In the genomic region with DNA sequence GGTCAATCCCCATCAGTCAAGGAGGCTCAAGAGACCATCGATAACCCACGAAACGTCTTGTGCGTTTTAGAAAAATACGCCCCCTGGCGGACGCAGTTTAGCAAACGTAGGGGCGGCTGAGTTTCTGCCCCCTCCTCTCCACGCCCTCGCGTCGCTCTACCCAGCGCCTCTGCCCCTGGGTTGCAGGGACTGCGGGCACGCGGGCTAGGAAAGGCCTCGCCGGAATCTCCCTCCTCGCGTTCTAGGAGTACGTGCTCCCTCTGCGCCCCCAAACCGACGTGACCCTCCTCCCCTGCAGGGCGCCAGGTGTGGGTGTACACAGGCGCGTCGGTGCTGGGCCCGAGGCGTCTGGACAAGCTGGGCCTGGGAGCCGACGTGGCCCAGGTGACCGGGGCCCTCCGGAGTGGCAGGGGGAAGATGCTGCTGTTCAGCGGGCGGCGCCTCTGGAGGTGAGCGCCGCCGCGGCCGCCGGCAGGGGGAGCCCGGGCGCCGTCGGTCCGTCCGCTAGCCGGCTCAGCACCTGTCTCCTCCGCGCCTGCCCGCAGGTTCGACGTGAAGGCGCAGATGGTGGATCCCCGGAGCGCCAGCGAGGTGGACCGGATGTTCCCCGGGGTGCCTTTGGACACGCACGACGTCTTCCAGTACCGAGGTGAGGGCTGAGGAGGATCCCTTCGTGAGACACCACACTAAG, we compare ENCODE assay signal across 8 cellular contexts. TPM values are rescaled to one million over a fixed set of nuclear protein-coding genes. Genes with fewer than 3 reads are reported as not detected.
DNase-seq lines count a peak whose midpoint lies in the region; ATAC-seq, FAIRE-seq and TF ChIP-seq lines count a peak whose summit lies in the region.

No MANE protein-coding gene starts in this region.

- H3K4me3 Mint-ChIP-seq in WTC11: peak overlapping the region; percentile 65

- H3K4me2 ChIP-seq in HepG2 (ENCODE audit: low read depth, low read length): peak overlapping the region; percentile 80

- H2AFZ ChIP-seq in HepG2 (ENCODE audit: low read length): no peak overlapping the region

- peak; percentile 98 for TF ChIP-seq RAD21 in HepG2 (CRISPR knock-in tag; IDR thresholded peaks at IDR 0.05)

- TF ChIP-seq CTCF in WTC11 (IDR thresholded peaks at IDR 0.05) (peak; percentile 83), cardiac fibroblast (IDR thresholded peaks at IDR 0.05; ENCODE audit: low read depth, low read length) (peak; percentile 66), HepG2 (CRISPR knock-in tag; IDR thresholded peaks at IDR 0.05) (peak; percentile 82)

- peaks cover 39% of the 10 kb centered on the region for H3K4me1 Mint-ChIP-seq in WTC11

- intact Hi-C loops in HepG2 (cut with micrococcal nuclease; ENCODE audit: unreplicated experiment): loop anchor here (2.0 to 5.0 kb wide), 2 partner anchors 42 to 73 kb away; a partner anchor contains a TSS

- H3K36me3 ChIP-seq in HepG2 (replicated peaks in 1 of 2; ENCODE audit: control insufficient read depth in 1 of 2, insufficient read depth in 2 of 2, low read length in 2 of 2): no peaks in the 10 kb centered on the region

- peaks cover 31% of the 10 kb centered on the region for H3K27me3 Mint-ChIP-seq in WTC11 (ENCODE audit: low read depth)

- H3K9me3 Mint-ChIP-seq in WTC11: peaks cover 3% of the 10 kb centered on the region; the same call in 1 of the 2 replicates

- POLR2A ChIA-PET in WTC11 (lab: Charles Lee) (interaction anchor here (0.5 to 1.8 kb wide), 3 partner anchors 45 to 265 kb away, joined by 3 to 4 read pairs (median 3); no protein-coding TSS in a partner anchor), HepG2 (lab: Yijun Ruan, JAX) (interaction anchor here (1.7 kb wide), 1 partner anchor 75 kb away, joined by 6 read pairs; no protein-coding TSS in a partner anchor)

- FAIRE-seq in HepG2 (lab: Jason Lieb, UNC): no peak

- in situ Hi-C loops in HepG2 (cut with HindIII; ENCODE audit: extremely low pct_ligation_motif_present, low pct_unique_long_range_greater_than_20kb): no loop called here

- peaks cover 57% of the 10 kb centered on the region for H3K4me1 ChIP-seq in HepG2 (ENCODE audit: insufficient read depth, low read length)

- DNase-seq in ELR (ENCODE audit: low read depth): peak; percentile 69
- DNase-seq in NCI-H2171 treated with DMSO at 0.1 percent for 48 hours (lab: John Stamatoyannopoulos, UW): peak; percentile 86
- DNase-seq in WTC11 (ENCODE audit: low spot score): peak; percentile 91
- DNase-seq in cardiac fibroblast (ENCODE audit: low read depth in 2 of 2): peak; percentile 41 to 56
- DNase-seq in HepG2 (ENCODE audit: low spot score): peak; percentile 47
- peak; percentile 57 to 64 for DNase-seq in stimulated activated CD8-positive, alpha-beta memory T cell treated with anti-CD3 and anti-CD28 coated beads, Interleukin-15, amount 100 ng/mL, for 48 hours (ENCODE audit: low read depth in 2 of 2)
- DNase-seq in NCI-H1048 (lab: John Stamatoyannopoulos, UW): no peak

- H3K27ac Mint-ChIP-seq in WTC11: no peak overlapping the region; the same call in 1 of the 2 replicates

- WGBS in HepG2 (ENCODE audit: low lambda C conversion rate): 12% methylated on average over 38 of the region's 67 CpGs

- H3K4me3 ChIP-seq in cardiac fibroblast (replicated peaks in 1 of 2; ENCODE audit: low read depth in 2 of 2, low read length in 2 of 2) (no peak overlapping the region), HepG2 (replicated peaks in 1 of 3; ENCODE audit: insufficient read depth in 1 of 3, low read depth in 2 of 3, low read length in 3 of 3) (peak overlapping the region in 2 of 3 experiments; percentile 6 to 64; a peak in 4 of 6 replicates)

- H3K9ac ChIP-seq in HepG2 (ENCODE audit: insufficient read depth, low read depth, low read length): no peak overlapping the region

- ATAC-seq in HG02973 (IDR thresholded peaks at IDR 0.05; ENCODE audit: unreplicated experiment): peak; percentile 57
- peak; percentile 60 for ATAC-seq in WTC11
- peak; percentile 88 for ATAC-seq in HepG2

- no peaks in the 10 kb centered on the region for H3K9me3 ChIP-seq in HepG2 (ENCODE audit: low read length)

- no peaks in the 10 kb centered on the region for H3K36me3 Mint-ChIP-seq in WTC11

- CTCF ChIA-PET in WTC11 (lab: Charles Lee): interaction anchor here (0.5 to 6.2 kb wide), 39 partner anchors 9 to 1886 kb away, joined by 3 to 235 read pairs (median 4); a partner anchor contains a TSS
- CTCF ChIA-PET in HepG2 (lab: Yijun Ruan, JAX; ENCODE audit: low intra/inter-chr PET ratio, low total read pairs): interaction anchor here (0.6 to 2.8 kb wide), 11 partner anchors 9 to 335 kb away, joined by 3 to 27 read pairs (median 6); a partner anchor contains a TSS

- no TSS peak for BruUV-seq in HepG2 (replicated peaks; lab: Mats Ljungman, UMichigan)

- H3K27me3 ChIP-seq in HepG2 (ENCODE audit: control insufficient read depth in 1 of 2, insufficient read depth in 2 of 2, low read length in 2 of 2): peaks cover 28 to 50% of the 10 kb centered on the region in 2 experiments; a peak in 4 of 5 replicates

- TF ChIP-seq EP300 in HepG2 (IDR thresholded peaks at IDR 0.05; ENCODE audit: low read depth in 2 of 2, low read length in 2 of 2) (no peak), HepG2 (CRISPR knock-in tag; IDR thresholded peaks at IDR 0.05; ENCODE audit: borderline replicate concordance) (0 out of 2 replicates have a peak, but pooled peaks have one; percentile 28)

- H4K20me1 ChIP-seq in HepG2 (ENCODE audit: insufficient read depth, low read length): peaks cover 7% of the 10 kb centered on the region; the same call in 1 of the 2 replicates

- H3K27ac ChIP-seq in HepG2 (ENCODE audit: extremely low read length, insufficient read depth, low read length): no peak overlapping the region

- no peak for TF ChIP-seq POLR2A in HepG2 (IDR thresholded peaks at IDR 0.05; ENCODE audit: insufficient read depth in 1 of 2, low read depth in 2 of 2, low read length in 2 of 2)

- H3K79me2 ChIP-seq in HepG2 (ENCODE audit: insufficient read depth, low read length): no peaks in the 10 kb centered on the region

RNA-seq across cellular contexts. Expression of a gene that starts 5.3 kb away (rescaled TPM):
- total RNA-seq in WTC11 (2021) (5.8 to 7.1 TPM (median 5.8 TPM) in 3 replicates), HepG2 (2016; rRNA removed; fragmentation: Illumina TruSeq; extraction: Trizol) (not detected in 2 replicates)
- not detected in 2 replicates for total RNA-seq in HepG2 (2016; cell fraction: cytosol; rRNA removed; fragmentation: Illumina TruSeq; extraction: Trizol; ENCODE audit: low read depth)
- total RNA-seq in HepG2 (2016; cell fraction: insoluble cytoplasmic fraction; rRNA removed; fragmentation: Illumina TruSeq; extraction: Trizol): 0.06 TPM in 1 of 2 replicates, not detected in the other
- not detected in 2 replicates for total RNA-seq in HepG2 (2016; cell fraction: membrane; rRNA removed; fragmentation: Illumina TruSeq; extraction: Trizol)
- not detected in 2 replicates for total RNA-seq in HepG2 (2016; cell fraction: nucleus; rRNA removed; fragmentation: Illumina TruSeq; extraction: Trizol)
- polyA plus RNA-seq in HepG2 (2011; rRNA removed): 0.03 TPM in 1 of 2 replicates, not detected in the other
- 0.04 TPM in 1 of 2 replicates, not detected in the other for polyA plus RNA-seq in HepG2 (2011; cell fraction: cytosol; rRNA removed)
- polyA plus RNA-seq in HepG2 (2011; cell fraction: nucleus; rRNA removed): not detected in 2 replicates
- not detected in 2 replicates for polyA plus RNA-seq in HepG2 (2012)
- polyA plus RNA-seq in HepG2 (2016; cell fraction: cytosol; fragmentation: Illumina TruSeq; extraction: Trizol; ENCODE audit: low read depth): not detected in 2 replicates
- not detected in 2 replicates for polyA plus RNA-seq in HepG2 (2016; cell fraction: insoluble cytoplasmic fraction; fragmentation: Illumina TruSeq; extraction: Trizol; ENCODE audit: low read depth)
- not detected in 2 replicates for polyA plus RNA-seq in HepG2 (2016; cell fraction: membrane; fragmentation: Illumina TruSeq; extraction: Trizol; ENCODE audit: low read depth)
- not detected in 2 replicates for polyA plus RNA-seq in HepG2 (2016; cell fraction: nucleus; fragmentation: Illumina TruSeq; extraction: Trizol; ENCODE audit: insufficient read depth, low read depth)
- polyA minus RNA-seq in HepG2 (2011; rRNA and poly(A)+ RNA removed; ENCODE audit: low replicate concordance): not detected in 2 replicates
- polyA minus RNA-seq in HepG2 (2011; cell fraction: cytosol; rRNA and poly(A)+ RNA removed): not detected in 2 replicates
- polyA minus RNA-seq in HepG2 (2011; cell fraction: nucleus; rRNA and poly(A)+ RNA removed): not detected in 2 replicates

RNA-seq across cellular contexts. Expression of a gene that starts 15.0 kb away (rescaled TPM):
- 6.6 to 8.5 TPM (median 7.2 TPM) in 3 replicates for total RNA-seq in WTC11 (2021)
- total RNA-seq in HepG2 (2016; rRNA removed; fragmentation: Illumina TruSeq; extraction: Trizol): 5.3 and 5.4 TPM in 2 replicates
- 2.8 and 4.0 TPM in 2 replicates for total RNA-seq in HepG2 (2016; cell fraction: cytosol; rRNA removed; fragmentation: Illumina TruSeq; extraction: Trizol; ENCODE audit: low read depth)
- 4.2 and 4.4 TPM in 2 replicates for total RNA-seq in HepG2 (2016; cell fraction: insoluble cytoplasmic fraction; rRNA removed; fragmentation: Illumina TruSeq; extraction: Trizol)
- total RNA-seq in HepG2 (2016; cell fraction: membrane; rRNA removed; fragmentation: Illumina TruSeq; extraction: Trizol): 3.5 and 4.1 TPM in 2 replicates
- 3.0 and 3.9 TPM in 2 replicates for total RNA-seq in HepG2 (2016; cell fraction: nucleus; rRNA removed; fragmentation: Illumina TruSeq; extraction: Trizol)
- polyA plus RNA-seq in HepG2 (2011; rRNA removed): 4.3 and 5.6 TPM in 2 replicates
- polyA plus RNA-seq in HepG2 (2011; cell fraction: cytosol; rRNA removed): 4.5 and 6.3 TPM in 2 replicates
- polyA plus RNA-seq in HepG2 (2011; cell fraction: nucleus; rRNA removed): 6.0 and 6.2 TPM in 2 replicates
- 12.9 and 15.9 TPM in 2 replicates for polyA plus RNA-seq in HepG2 (2012)
- polyA plus RNA-seq in HepG2 (2016; cell fraction: cytosol; fragmentation: Illumina TruSeq; extraction: Trizol; ENCODE audit: low read depth): 27.8 and 30.6 TPM in 2 replicates
- 18.0 and 19.7 TPM in 2 replicates for polyA plus RNA-seq in HepG2 (2016; cell fraction: insoluble cytoplasmic fraction; fragmentation: Illumina TruSeq; extraction: Trizol; ENCODE audit: low read depth)
- 33.5 and 42.8 TPM in 2 replicates for polyA plus RNA-seq in HepG2 (2016; cell fraction: membrane; fragmentation: Illumina TruSeq; extraction: Trizol; ENCODE audit: low read depth)
- 14.1 and 18.5 TPM in 2 replicates for polyA plus RNA-seq in HepG2 (2016; cell fraction: nucleus; fragmentation: Illumina TruSeq; extraction: Trizol; ENCODE audit: insufficient read depth, low read depth)
- 2.3 and 2.5 TPM in 2 replicates for polyA minus RNA-seq in HepG2 (2011; rRNA and poly(A)+ RNA removed; ENCODE audit: low replicate concordance)
- 1.7 and 1.8 TPM in 2 replicates for polyA minus RNA-seq in HepG2 (2011; cell fraction: cytosol; rRNA and poly(A)+ RNA removed)
- 3.5 and 3.7 TPM in 2 replicates for polyA minus RNA-seq in HepG2 (2011; cell fraction: nucleus; rRNA and poly(A)+ RNA removed)

RNA-seq across cellular contexts. Expression of a gene that starts 42.0 kb away (rescaled TPM):
- total RNA-seq in WTC11 (2021) (16.3 to 20.0 TPM (median 16.4 TPM) in 3 replicates), HepG2 (2016; rRNA removed; fragmentation: Illumina TruSeq; extraction: Trizol) (6.0 and 13.7 TPM in 2 replicates)
- 4.5 and 4.7 TPM in 2 replicates for total RNA-seq in HepG2 (2016; cell fraction: cytosol; rRNA removed; fragmentation: Illumina TruSeq; extraction: Trizol; ENCODE audit: low read depth)
- total RNA-seq in HepG2 (2016; cell fraction: insoluble cytoplasmic fraction; rRNA removed; fragmentation: Illumina TruSeq; extraction: Trizol): 5.0 and 12.7 TPM in 2 replicates
- total RNA-seq in HepG2 (2016; cell fraction: membrane; rRNA removed; fragmentation: Illumina TruSeq; extraction: Trizol): 6.7 and 7.0 TPM in 2 replicates
- total RNA-seq in HepG2 (2016; cell fraction: nucleus; rRNA removed; fragmentation: Illumina TruSeq; extraction: Trizol): 18.8 and 22.0 TPM in 2 replicates
- polyA plus RNA-seq in HepG2 (2011; rRNA removed): 9.7 and 12.3 TPM in 2 replicates
- 3.3 and 4.6 TPM in 2 replicates for polyA plus RNA-seq in HepG2 (2011; cell fraction: cytosol; rRNA removed)
- 62.4 and 81.3 TPM in 2 replicates for polyA plus RNA-seq in HepG2 (2011; cell fraction: nucleus; rRNA removed)
- 5.7 and 8.0 TPM in 2 replicates for polyA plus RNA-seq in HepG2 (2012)
- 1.5 TPM in 2 replicates for polyA plus RNA-seq in HepG2 (2016; cell fraction: cytosol; fragmentation: Illumina TruSeq; extraction: Trizol; ENCODE audit: low read depth)
- polyA plus RNA-seq in HepG2 (2016; cell fraction: insoluble cytoplasmic fraction; fragmentation: Illumina TruSeq; extraction: Trizol; ENCODE audit: low read depth): 5.1 and 7.0 TPM in 2 replicates
- 2.9 and 3.1 TPM in 2 replicates for polyA plus RNA-seq in HepG2 (2016; cell fraction: membrane; fragmentation: Illumina TruSeq; extraction: Trizol; ENCODE audit: low read depth)
- polyA plus RNA-seq in HepG2 (2016; cell fraction: nucleus; fragmentation: Illumina TruSeq; extraction: Trizol; ENCODE audit: insufficient read depth, low read depth): 40.5 and 45.7 TPM in 2 replicates
- 32.3 and 35.8 TPM in 2 replicates for polyA minus RNA-seq in HepG2 (2011; rRNA and poly(A)+ RNA removed; ENCODE audit: low replicate concordance)
- polyA minus RNA-seq in HepG2 (2011; cell fraction: cytosol; rRNA and poly(A)+ RNA removed): 3.4 and 4.0 TPM in 2 replicates
- polyA minus RNA-seq in HepG2 (2011; cell fraction: nucleus; rRNA and poly(A)+ RNA removed): 42.4 and 45.0 TPM in 2 replicates

Comparison
In these comparisons a context has a peak if more than half of its experiments do, and no peak if none do; other contexts are left out.
1. H3K4me3 ChIP-seq: peak in HepG2 (2 of 3); none in cardiac fibroblast (0 of 2).
2. Peak in every context shown above with its lines, with median percentiles within 50 percentile points of each other: ATAC-seq and CTCF ChIP-seq.